In the genomic region with DNA sequence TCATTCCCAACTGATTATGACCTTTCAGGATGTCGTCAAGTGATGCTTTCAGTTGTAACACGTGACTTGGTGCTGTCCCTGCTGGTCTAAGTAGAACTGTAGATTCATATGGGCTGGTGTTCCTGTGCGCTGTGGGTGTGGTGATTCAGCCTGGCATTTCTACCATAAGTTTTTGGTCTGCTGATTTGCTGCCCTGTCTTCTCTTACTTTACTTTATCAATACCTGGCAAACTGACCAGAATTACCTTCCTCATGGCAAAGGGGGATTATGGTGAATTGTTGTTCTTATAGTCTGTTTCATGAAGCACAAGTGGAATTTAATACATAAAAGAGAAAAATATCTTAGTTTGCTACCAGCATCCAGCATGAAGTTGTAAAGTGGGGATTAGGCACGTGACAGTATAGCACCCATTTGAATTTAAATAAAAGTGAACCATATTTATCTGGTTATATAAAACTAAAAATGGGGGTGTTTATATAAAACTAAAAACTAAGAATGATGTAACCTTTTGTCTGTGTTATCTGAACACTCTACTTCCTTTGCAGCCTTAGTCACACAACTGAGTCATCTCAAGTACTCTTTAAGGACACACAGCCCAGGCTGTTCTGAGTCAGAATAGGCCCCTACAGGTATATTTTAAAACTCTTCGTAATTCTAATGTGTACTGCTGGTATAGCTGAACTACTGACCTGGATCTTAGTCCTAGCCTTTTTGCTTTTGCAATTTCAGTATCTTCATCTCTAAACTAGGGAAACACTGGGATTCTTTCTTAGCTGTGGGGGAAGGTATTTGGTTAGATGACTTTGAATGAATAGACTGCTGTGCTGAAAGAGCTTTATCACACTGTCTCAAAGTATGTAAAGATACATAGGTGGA, we compare ENCODE assay signal across 8 cellular contexts. TPM values are rescaled to one million over a fixed set of nuclear protein-coding genes. Genes with fewer than 3 reads are reported as not detected.
DNase-seq lines count a peak whose midpoint lies in the region; ATAC-seq and TF ChIP-seq lines count a peak whose summit lies in the region.

No MANE protein-coding gene starts in this region.

- peak; percentile 85 for ATAC-seq in GM21717 (IDR thresholded peaks at IDR 0.05; ENCODE audit: unreplicated experiment)

- CTCF ChIA-PET in Calu3 (lab: Charles Lee) = no interaction called here

- TSS peak; percentile 47 for BruUV-seq in Calu3 (replicated peaks; lab: Mats Ljungman, UMichigan)

- H3K4me3 Mint-ChIP-seq in Calu3 (ENCODE audit: low read depth, unreplicated experiment) = no peak overlapping the region

- H3K27ac Mint-ChIP-seq in Calu3 (ENCODE audit: unreplicated experiment) = peak overlapping the region; percentile 75

- H3K9me3 Mint-ChIP-seq in Calu3 (ENCODE audit: low read depth, unreplicated experiment) = no peaks in the 10 kb centered on the region

- DNase-seq in Calu3 (peak; percentile 35), NCI-H226 (peak; percentile 95), hepatic stellate cell (ENCODE audit: low spot score) (peak; percentile 77), retina (no peak), HuH-7 (ENCODE audit: low spot score) (no peak)
- DNase-seq in activated naive CD4-positive, alpha-beta T cell treated with anti-CD3 and anti-CD28 coated beads, Interleukin-2, amount 50 U/mL, for 16 hours = peak; percentile 62
- peak in 2 of 3 donors; percentile 5 to 22 for DNase-seq in stimulated activated CD4-positive, alpha-beta T cell treated with anti-CD3 and anti-CD28 coated beads, TNF-alpha, amount 100 ng/mL, for 1 hour (ENCODE audit: low read depth in 3 of 3, low spot score in 1 of 3)

- H3K36me3 Mint-ChIP-seq in Calu3 (ENCODE audit: insufficient read depth, unreplicated experiment) = peaks cover 41% of the 10 kb centered on the region

- H3K4me1 Mint-ChIP-seq in Calu3 (ENCODE audit: low read depth, unreplicated experiment) = no peaks in the 10 kb centered on the region

- intact Hi-C loops in Calu3 (cut with micrococcal nuclease; ENCODE audit: unreplicated experiment) = no loop called here

- TF ChIP-seq CTCF in Calu3 (IDR thresholded peaks at IDR 0.05; ENCODE audit: unreplicated experiment) = no peak

- H3K27me3 Mint-ChIP-seq in Calu3 (ENCODE audit: unreplicated experiment) = no peaks in the 10 kb centered on the region

RNA-seq across cellular contexts. Expression of a gene that starts 28.3 kb away (rescaled TPM):
- 30.3 and 31.6 TPM in 2 replicates for total RNA-seq in Calu3 (2022)

RNA-seq across cellular contexts. Expression of a gene that starts 28.4 kb away (rescaled TPM):
- total RNA-seq in Calu3 (2022) = 11.9 and 12.4 TPM in 2 replicates

Comparison
In these comparisons a context has a peak if more than half of its experiments do, and no peak if none do; other contexts are left out.
1. DNase-seq: peak in Calu3 (single experiment), NCI-H226 (single experiment), activated naive CD4-positive, alpha-beta T cell treated with anti-CD3 and anti-CD28 coated beads, Interleukin-2, amount 50 U/mL, for 16 hours (single experiment), hepatic stellate cell (single experiment) and stimulated activated CD4-positive, alpha-beta T cell treated with anti-CD3 and anti-CD28 coated beads, TNF-alpha, amount 100 ng/mL, for 1 hour (2 of 3); none in retina (single experiment) and HuH-7 (single experiment).